8 cellular contexts compared by ENCODE assay signal in the genomic region with DNA sequence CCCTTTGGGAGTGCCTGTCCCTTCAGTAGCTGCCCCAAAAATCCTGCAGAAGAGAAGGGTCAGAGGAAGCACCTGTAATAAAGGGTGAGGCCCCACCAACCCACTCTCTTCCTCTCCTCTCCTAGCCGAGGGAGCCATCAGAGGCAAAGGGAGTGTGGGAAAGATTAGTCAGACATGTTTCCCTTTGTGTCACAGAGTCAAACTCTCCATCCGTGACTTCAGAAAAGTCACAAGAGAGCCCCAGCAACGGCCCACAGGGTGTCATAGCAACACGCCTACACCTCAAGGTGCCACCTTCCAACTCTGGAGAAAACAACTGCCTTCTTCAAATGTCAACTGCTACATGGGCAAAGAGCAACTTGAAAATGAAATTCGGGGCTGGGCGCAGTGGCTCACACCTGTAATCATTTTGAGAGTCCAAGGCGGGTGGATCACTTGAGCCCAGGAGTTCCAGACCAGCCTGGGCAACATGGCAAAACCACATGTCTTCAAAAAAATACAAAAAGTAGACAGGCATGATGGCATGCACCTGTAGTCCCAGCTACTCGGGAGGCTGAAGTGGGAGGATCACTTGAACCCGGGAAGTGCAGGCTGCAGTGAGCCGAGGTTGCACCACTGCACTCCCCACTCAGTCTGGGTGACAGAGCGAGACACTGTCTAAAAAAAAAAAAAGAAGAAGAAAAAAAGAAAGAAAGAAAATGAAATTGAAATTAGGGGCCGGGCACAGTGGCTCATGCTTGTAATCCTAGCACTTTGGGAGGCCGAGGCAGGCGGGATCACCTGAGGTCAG. TPM values are rescaled to one million over a fixed set of nuclear protein-coding genes. Genes with fewer than 3 reads are reported as not detected.
DNase-seq lines count a peak whose midpoint lies in the region; ATAC-seq and TF ChIP-seq lines count a peak whose summit lies in the region.

No MANE protein-coding gene starts in this region.

- peak; percentile 83 for DNase-seq in activated CD4-positive, alpha-beta T cell treated with anti-CD3 and anti-CD28 coated beads for 1 hour
- DNase-seq in erythroblast (lab: John Stamatoyannopoulos, UW): no peak
- DNase-seq in stimulated activated CD8-positive, alpha-beta memory T cell treated with anti-CD3 and anti-CD28 coated beads, Interleukin-7, amount 100 ng/mL, for 24 hours (ENCODE audit: low read depth): peak; percentile 84
- no peak for DNase-seq in NCI-H446 treated with DMSO at 0.1 percent for 48 hours (lab: John Stamatoyannopoulos, UW)
- DNase-seq in cardiac septum (ENCODE audit: low spot score): no peak
- DNase-seq in hippocampal formation (lab: John Stamatoyannopoulos, UW): no peak

- peak; percentile 37 for TF ChIP-seq POLR2A in erythroblast (IDR thresholded peaks at IDR 0.05; ENCODE audit: low read length)

- ATAC-seq in GM18519 (IDR thresholded peaks at IDR 0.05; ENCODE audit: low FRiP score, unreplicated experiment): peak; percentile 38
- peak; percentile 71 for ATAC-seq in HG02885 (IDR thresholded peaks at IDR 0.05; ENCODE audit: poor library complexity, unreplicated experiment)

- intact Hi-C loops in cardiac septum (cut with DNase I): no loop called here

RNA-seq across cellular contexts. Expression of gene CD27, which starts 17.7 kb away (rescaled TPM):
- not detected for total RNA-seq in cardiac septum

RNA-seq across cellular contexts. Expression of gene TAPBPL, which starts 24.8 kb away (rescaled TPM):
- 17.2 TPM for total RNA-seq in cardiac septum

RNA-seq across cellular contexts. Expression of gene LTBR, which starts 43.1 kb away (rescaled TPM):
- total RNA-seq in cardiac septum: 29.4 TPM

RNA-seq across cellular contexts. Expression of gene VAMP1, which starts 43.4 kb away (rescaled TPM):
- 4.1 TPM for total RNA-seq in cardiac septum

RNA-seq across cellular contexts. Expression of gene SCNN1A, which starts 51.7 kb away (rescaled TPM):
- total RNA-seq in cardiac septum: 0.46 TPM

Comparison
In these comparisons a context has a peak if more than half of its experiments do, and no peak if none do; other contexts are left out.
1. DNase-seq: peak in activated CD4-positive, alpha-beta T cell treated with anti-CD3 and anti-CD28 coated beads for 1 hour (single experiment) and stimulated activated CD8-positive, alpha-beta memory T cell treated with anti-CD3 and anti-CD28 coated beads, Interleukin-7, amount 100 ng/mL, for 24 hours (single experiment); none in erythroblast (0 of 2), NCI-H446 treated with DMSO at 0.1 percent for 48 hours (single experiment), cardiac septum (single experiment) and hippocampal formation (0 of 2).